In genomic region chr11:79456501-79456900, GRCh38 we compare ENCODE assay signal across 28 cellular contexts. TPM values are rescaled to one million over a fixed set of nuclear protein-coding genes. Genes with fewer than 3 reads are reported as not detected.
"Had no signal": no experiment of that assay in that cellular context is flagged by ENCODE, and none has a peak within 500 bp of the region (broad histone marks: within the 10 kb centered on the region; RNA-seq: fewer than 3 reads in every experiment).

No MANE protein-coding gene starts in this region.

- H3K9ac ChIP-seq: KMS-11, SK-N-SH had no signal

- ATAC-seq: activated CD4-positive, alpha-beta T cell treated with anti-CD3 and anti-CD28 coated beads for 36 hours; activated T-helper 17 cell treated with anti-CD3 and anti-CD28 coated beads, Interleukin-2, amount 50 U/mL, for 72 hours had no signal

- H3K27ac ChIP-seq: breast epithelium, KMS-11, Peyer's patch, RWPE1, SJCRH30, VCaP had no signal

- H3K36me3 ChIP-seq: breast epithelium, Peyer's patch, SJCRH30 had no signal

- DNase-seq: activated CD4-positive, alpha-beta memory T cell treated with anti-CD3 and anti-CD28 coated beads, Interleukin-2, amount 10 ng/mL, durations not matched to agents 7 days and 5 days; activated CD4-positive, alpha-beta T cell treated with anti-CD3 and anti-CD28 coated beads for 36 hours; activated CD4-positive, alpha-beta T cell treated with anti-CD3 and anti-CD28 coated beads, Interleukin-2, amount 50 U/mL, for 1 hour; activated gamma-delta T cell; activated naive CD4-positive, alpha-beta T cell treated with anti-CD3 and anti-CD28 coated beads, Interleukin-2, amount 10 ng/mL, durations not matched to agents 7 days and 5 days; activated naive CD8-positive, alpha-beta T cell treated with anti-CD3 and anti-CD28 coated beads for 36 hours; activated T-cell treated with anti-CD3 and anti-CD28 coated beads for 4 hours; activated T-cell treated with anti-CD3 and anti-CD28 coated beads, Interleukin-2, amount 50 U/mL, for 48 hours; anterior cingulate cortex; caudate nucleus; MV-4-11; NCI-H1092 treated with DMSO at 0.1 percent for 48 hours; NCI-H1436; NCI-H187; NCI-H2081; NCI-H510A treated with DMSO at 0.1 percent for 48 hours; Peyer's patch; Right ventricle myocardium superior; SJCRH30; SK-N-SH; T-helper 1 cell had no signal

- H3K4me3 Mint-ChIP-seq: activated CD4-positive, alpha-beta memory T cell treated with anti-CD3 and anti-CD28 coated beads, Interleukin-2, amount 10 ng/mL, durations not matched to agents 7 days and 5 days; activated CD4-positive, alpha-beta T cell treated with anti-CD3 and anti-CD28 coated beads for 36 hours; activated naive CD4-positive, alpha-beta T cell treated with anti-CD3 and anti-CD28 coated beads, Interleukin-2, amount 10 ng/mL, durations not matched to agents 7 days and 5 days; activated naive CD8-positive, alpha-beta T cell treated with anti-CD3 and anti-CD28 coated beads for 36 hours; activated T-helper 17 cell treated with anti-CD3 and anti-CD28 coated beads, Interleukin-2, amount 50 U/mL, for 72 hours had no signal

- H3K4me2 ChIP-seq: KMS-11, SK-N-SH had no signal

- H3K9me3 ChIP-seq: breast epithelium, Peyer's patch, SJCRH30, SK-N-SH had no signal

- H3K4me3 ChIP-seq: breast epithelium, Peyer's patch, SJCRH30 had no signal

- H3K9me3 Mint-ChIP-seq: activated CD4-positive, alpha-beta memory T cell treated with anti-CD3 and anti-CD28 coated beads, Interleukin-2, amount 10 ng/mL, durations not matched to agents 7 days and 5 days; activated naive CD4-positive, alpha-beta T cell treated with anti-CD3 and anti-CD28 coated beads, Interleukin-2, amount 10 ng/mL, durations not matched to agents 7 days and 5 days; activated naive CD8-positive, alpha-beta T cell treated with anti-CD3 and anti-CD28 coated beads for 36 hours; activated T-helper 17 cell treated with anti-CD3 and anti-CD28 coated beads, Interleukin-2, amount 50 U/mL, for 72 hours had no signal

- H3K4me1 ChIP-seq: breast epithelium, Peyer's patch, SJCRH30 had no signal

- H3K4me1 Mint-ChIP-seq: activated CD4-positive, alpha-beta memory T cell treated with anti-CD3 and anti-CD28 coated beads, Interleukin-2, amount 10 ng/mL, durations not matched to agents 7 days and 5 days; activated CD4-positive, alpha-beta T cell treated with anti-CD3 and anti-CD28 coated beads for 36 hours; activated naive CD4-positive, alpha-beta T cell treated with anti-CD3 and anti-CD28 coated beads, Interleukin-2, amount 10 ng/mL, durations not matched to agents 7 days and 5 days; activated naive CD8-positive, alpha-beta T cell treated with anti-CD3 and anti-CD28 coated beads for 36 hours; activated T-helper 17 cell treated with anti-CD3 and anti-CD28 coated beads, Interleukin-2, amount 50 U/mL, for 72 hours had no signal

- H3K27ac Mint-ChIP-seq: activated CD4-positive, alpha-beta memory T cell treated with anti-CD3 and anti-CD28 coated beads, Interleukin-2, amount 10 ng/mL, durations not matched to agents 7 days and 5 days; activated CD4-positive, alpha-beta T cell treated with anti-CD3 and anti-CD28 coated beads for 36 hours; activated naive CD4-positive, alpha-beta T cell treated with anti-CD3 and anti-CD28 coated beads, Interleukin-2, amount 10 ng/mL, durations not matched to agents 7 days and 5 days; activated naive CD8-positive, alpha-beta T cell treated with anti-CD3 and anti-CD28 coated beads for 36 hours; activated T-helper 17 cell treated with anti-CD3 and anti-CD28 coated beads, Interleukin-2, amount 50 U/mL, for 72 hours had no signal

- H3K36me3 Mint-ChIP-seq: activated naive CD4-positive, alpha-beta T cell treated with anti-CD3 and anti-CD28 coated beads, Interleukin-2, amount 10 ng/mL, durations not matched to agents 7 days and 5 days; activated naive CD8-positive, alpha-beta T cell treated with anti-CD3 and anti-CD28 coated beads for 36 hours had no signal

- H3K9me2 ChIP-seq: SK-N-SH had no signal

- H3K27me3 Mint-ChIP-seq: activated CD4-positive, alpha-beta memory T cell treated with anti-CD3 and anti-CD28 coated beads, Interleukin-2, amount 10 ng/mL, durations not matched to agents 7 days and 5 days had no signal

- H3K27me3 ChIP-seq: Peyer's patch, SJCRH30 had no signal

RNA-seq across cellular contexts. Expression of gene TENM4, which starts 15.7 kb away (rescaled TPM):
- total RNA-seq: activated CD4-positive, alpha-beta memory T cell treated with anti-CD3 and anti-CD28 coated beads, Interleukin-2, amount 10 ng/mL, durations not matched to agents 7 days and 5 days; activated CD4-positive, alpha-beta T cell treated with anti-CD3 and anti-CD28 coated beads for 36 hours; activated CD8-positive, alpha-beta memory T cell treated with anti-CD3 and anti-CD28 coated beads for 36 hours; activated naive CD8-positive, alpha-beta T cell treated with anti-CD3 and anti-CD28 coated beads for 36 hours; T-helper 2 cell treated with Interferon-gamma antibody and Interleukin-4, amounts not matched to agents 100 ng/mL and 5 ng/mL, for 36 hours had no signal
